Comparison of ENCODE assay signal across 1 cellular context in the genomic region with DNA sequence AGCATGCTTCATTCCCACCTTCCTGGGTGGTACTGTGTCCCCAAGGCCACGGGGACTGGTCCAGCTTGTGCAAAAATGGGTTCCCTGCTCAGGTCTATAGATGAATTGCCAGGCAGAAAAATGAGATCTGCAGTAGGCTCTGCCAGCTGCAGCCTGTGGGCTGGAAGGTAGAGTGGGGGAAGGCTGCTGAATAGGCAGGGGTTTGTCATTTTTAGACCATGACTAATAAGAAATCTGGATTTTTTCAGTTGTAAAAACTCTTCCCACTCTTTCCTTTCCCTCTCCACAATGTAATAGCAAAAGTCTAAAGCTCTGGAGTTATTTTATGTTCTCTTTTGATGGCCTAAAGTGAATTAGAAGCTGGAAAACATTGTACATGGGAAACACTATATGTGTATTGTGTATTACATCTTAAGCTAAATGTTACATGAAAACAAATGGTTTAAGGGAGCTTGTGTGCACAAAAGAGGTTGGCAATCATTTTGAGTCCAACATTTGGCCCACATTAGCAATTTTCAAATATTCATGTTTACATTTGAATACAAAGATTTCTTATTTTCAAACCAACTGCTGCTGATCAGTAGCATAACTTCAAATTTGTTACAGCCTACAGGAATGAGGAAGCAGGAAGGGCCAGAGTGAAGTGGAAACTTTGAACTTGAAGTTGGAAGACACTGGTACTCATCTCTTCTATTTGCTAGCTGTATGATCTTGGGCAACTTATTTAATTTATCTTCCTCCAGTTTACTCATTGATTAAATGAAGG.
TF ChIP-seq lines count a peak whose summit lies in the region.

No MANE protein-coding gene starts in this region.

TF ChIP-seq in SK-N-SH, 30 proteins besides CTCF, POLR2A, EP300 and RAD21 (continued from another document):
- TF ChIP-seq, protein P1, sequence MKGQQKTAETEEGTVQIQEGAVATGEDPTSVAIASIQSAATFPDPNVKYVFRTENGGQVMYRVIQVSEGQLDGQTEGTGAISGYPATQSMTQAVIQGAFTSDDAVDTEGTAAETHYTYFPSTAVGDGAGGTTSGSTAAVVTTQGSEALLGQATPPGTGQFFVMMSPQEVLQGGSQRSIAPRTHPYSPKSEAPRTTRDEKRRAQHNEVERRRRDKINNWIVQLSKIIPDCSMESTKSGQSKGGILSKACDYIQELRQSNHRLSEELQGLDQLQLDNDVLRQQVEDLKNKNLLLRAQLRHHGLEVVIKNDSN (IDR thresholded peaks at IDR 0.05; ENCODE audit: borderline replicate concordance, low read depth), result no peak
- no peak for TF ChIP-seq YY1 (IDR thresholded peaks at IDR 0.05; ENCODE audit: low read depth)
- peak; percentile 43; the same call in 1 of the 2 replicates for TF ChIP-seq FOSL2 (IDR thresholded peaks at IDR 0.05; ENCODE audit: borderline replicate concordance, low read depth)
- peak; percentile 59 for TF ChIP-seq JUND (IDR thresholded peaks at IDR 0.05)
- TF ChIP-seq RCOR1 (IDR thresholded peaks at IDR 0.05; ENCODE audit: low read length), result no peak
TF ChIP-seq in SK-N-SH: peak in this region for 6.
